3 cellular contexts compared by ENCODE assay signal in genomic region chr20:43502021-43502420, GRCh38. TPM values are rescaled to one million over a fixed set of nuclear protein-coding genes. Genes with fewer than 3 reads are reported as not detected.
DNase-seq lines count a peak whose midpoint lies in the region; ATAC-seq and TF ChIP-seq lines count a peak whose summit lies in the region.
"Not testable (repeated sequence)": the region's sequence is repeated elsewhere in the genome, so short reads cannot be mapped to it uniquely, and the experiment has no call there.
"Had no signal": no experiment of that assay in that cellular context is flagged by ENCODE, and none has a peak within 500 bp of the region (broad histone marks: within the 10 kb centered on the region; RNA-seq: fewer than 3 reads in every experiment).

No MANE protein-coding gene starts in this region.

- H3K4me3 ChIP-seq in RWPE2 (ENCODE audit: severe bottlenecking): not testable (repeated sequence)

- TF ChIP-seq CTCF in RWPE2 (IDR thresholded peaks at IDR 0.05; ENCODE audit: poor library complexity, severe bottlenecking): not testable (repeated sequence)

- not testable (repeated sequence) for H3K36me3 Mint-ChIP-seq in T-helper 17 cell (ENCODE audit: low read depth)

- peaks cover 39% of the 10 kb centered on the region for H3K27me3 Mint-ChIP-seq in T-helper 17 cell

- not testable (repeated sequence) for H3K4me3 Mint-ChIP-seq in T-helper 17 cell

- H3K27ac Mint-ChIP-seq in T-helper 17 cell: peak overlapping the region; percentile 51

- not testable (repeated sequence) for H3K9me3 ChIP-seq in RWPE2 (ENCODE audit: severe bottlenecking); T-helper 17 cell (ENCODE audit: control insufficient read depth, low read length, poor library complexity, severe bottlenecking)

- not testable (repeated sequence) for H3K36me3 ChIP-seq in RWPE2 (ENCODE audit: low read depth)

- not testable (repeated sequence) for H3K4me1 ChIP-seq in RWPE2 (ENCODE audit: insufficient read depth, poor library complexity, severe bottlenecking)

- H3K27ac ChIP-seq in RWPE2 (ENCODE audit: poor library complexity, severe bottlenecking): not testable (repeated sequence)

- ATAC-seq in RWPE2 (ENCODE audit: low read depth); T-helper 17 cell: not testable (repeated sequence)

- not testable (repeated sequence) for H3K27me3 ChIP-seq in RWPE2 (ENCODE audit: insufficient read depth, poor library complexity, severe bottlenecking)

- DNase-seq in RWPE2 (ENCODE audit: low spot score): peak; percentile 56
- DNase-seq in T-helper 17 cell: not testable (repeated sequence)

- not testable (repeated sequence) for H3K4me1 Mint-ChIP-seq in T-helper 17 cell

RNA-seq across cellular contexts. Expression of gene L3MBTL1, which starts 5.5 kb away (rescaled TPM):
- 10 to 100 TPM in 1 of 2 donors, 1 to 10 TPM in 1; 9.9 to 11.6 TPM for total RNA-seq in T-helper 17 cell

RNA-seq across cellular contexts. Expression of gene SRSF6, which starts 44.3 kb away (rescaled TPM):
- total RNA-seq in T-helper 17 cell: 100 to 1,000 TPM; 257 to 285 TPM

RNA-seq across cellular contexts. Expression of gene SGK2, which starts 56.8 kb away (rescaled TPM):
- 1 to 10 TPM in 1 of 2 donors, under 1 TPM in 1; 0.52 to 1.7 TPM for total RNA-seq in T-helper 17 cell
- total RNA-seq: A172 had no signal
